ENCODE assay signal across 1 cellular context in the genomic region with DNA sequence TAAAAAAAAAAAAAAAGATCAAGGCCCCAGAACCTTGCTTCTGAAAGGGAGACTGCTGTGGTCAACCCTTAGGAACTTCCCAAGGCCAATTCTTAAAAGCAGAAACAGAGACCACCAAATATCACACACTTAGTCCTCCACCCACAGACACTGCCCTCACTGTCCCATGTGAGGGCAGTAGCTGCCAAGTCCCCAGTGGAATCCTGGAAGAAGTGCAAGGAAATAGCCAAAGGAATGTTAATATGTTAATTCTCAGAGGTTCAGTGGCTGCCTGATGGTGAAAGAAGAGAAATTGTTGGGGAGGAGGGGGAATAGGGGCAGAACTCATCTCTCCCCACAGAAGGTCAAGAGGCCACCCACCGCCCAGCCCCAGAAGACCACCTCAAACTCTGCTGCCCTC.
TF ChIP-seq lines count a peak whose summit lies in the region.

No MANE protein-coding gene starts in this region.

TF ChIP-seq in GM23338, 12 proteins besides CTCF, POLR2A, EP300 and RAD21 (continued from another document):
- TF ChIP-seq, protein P1, sequence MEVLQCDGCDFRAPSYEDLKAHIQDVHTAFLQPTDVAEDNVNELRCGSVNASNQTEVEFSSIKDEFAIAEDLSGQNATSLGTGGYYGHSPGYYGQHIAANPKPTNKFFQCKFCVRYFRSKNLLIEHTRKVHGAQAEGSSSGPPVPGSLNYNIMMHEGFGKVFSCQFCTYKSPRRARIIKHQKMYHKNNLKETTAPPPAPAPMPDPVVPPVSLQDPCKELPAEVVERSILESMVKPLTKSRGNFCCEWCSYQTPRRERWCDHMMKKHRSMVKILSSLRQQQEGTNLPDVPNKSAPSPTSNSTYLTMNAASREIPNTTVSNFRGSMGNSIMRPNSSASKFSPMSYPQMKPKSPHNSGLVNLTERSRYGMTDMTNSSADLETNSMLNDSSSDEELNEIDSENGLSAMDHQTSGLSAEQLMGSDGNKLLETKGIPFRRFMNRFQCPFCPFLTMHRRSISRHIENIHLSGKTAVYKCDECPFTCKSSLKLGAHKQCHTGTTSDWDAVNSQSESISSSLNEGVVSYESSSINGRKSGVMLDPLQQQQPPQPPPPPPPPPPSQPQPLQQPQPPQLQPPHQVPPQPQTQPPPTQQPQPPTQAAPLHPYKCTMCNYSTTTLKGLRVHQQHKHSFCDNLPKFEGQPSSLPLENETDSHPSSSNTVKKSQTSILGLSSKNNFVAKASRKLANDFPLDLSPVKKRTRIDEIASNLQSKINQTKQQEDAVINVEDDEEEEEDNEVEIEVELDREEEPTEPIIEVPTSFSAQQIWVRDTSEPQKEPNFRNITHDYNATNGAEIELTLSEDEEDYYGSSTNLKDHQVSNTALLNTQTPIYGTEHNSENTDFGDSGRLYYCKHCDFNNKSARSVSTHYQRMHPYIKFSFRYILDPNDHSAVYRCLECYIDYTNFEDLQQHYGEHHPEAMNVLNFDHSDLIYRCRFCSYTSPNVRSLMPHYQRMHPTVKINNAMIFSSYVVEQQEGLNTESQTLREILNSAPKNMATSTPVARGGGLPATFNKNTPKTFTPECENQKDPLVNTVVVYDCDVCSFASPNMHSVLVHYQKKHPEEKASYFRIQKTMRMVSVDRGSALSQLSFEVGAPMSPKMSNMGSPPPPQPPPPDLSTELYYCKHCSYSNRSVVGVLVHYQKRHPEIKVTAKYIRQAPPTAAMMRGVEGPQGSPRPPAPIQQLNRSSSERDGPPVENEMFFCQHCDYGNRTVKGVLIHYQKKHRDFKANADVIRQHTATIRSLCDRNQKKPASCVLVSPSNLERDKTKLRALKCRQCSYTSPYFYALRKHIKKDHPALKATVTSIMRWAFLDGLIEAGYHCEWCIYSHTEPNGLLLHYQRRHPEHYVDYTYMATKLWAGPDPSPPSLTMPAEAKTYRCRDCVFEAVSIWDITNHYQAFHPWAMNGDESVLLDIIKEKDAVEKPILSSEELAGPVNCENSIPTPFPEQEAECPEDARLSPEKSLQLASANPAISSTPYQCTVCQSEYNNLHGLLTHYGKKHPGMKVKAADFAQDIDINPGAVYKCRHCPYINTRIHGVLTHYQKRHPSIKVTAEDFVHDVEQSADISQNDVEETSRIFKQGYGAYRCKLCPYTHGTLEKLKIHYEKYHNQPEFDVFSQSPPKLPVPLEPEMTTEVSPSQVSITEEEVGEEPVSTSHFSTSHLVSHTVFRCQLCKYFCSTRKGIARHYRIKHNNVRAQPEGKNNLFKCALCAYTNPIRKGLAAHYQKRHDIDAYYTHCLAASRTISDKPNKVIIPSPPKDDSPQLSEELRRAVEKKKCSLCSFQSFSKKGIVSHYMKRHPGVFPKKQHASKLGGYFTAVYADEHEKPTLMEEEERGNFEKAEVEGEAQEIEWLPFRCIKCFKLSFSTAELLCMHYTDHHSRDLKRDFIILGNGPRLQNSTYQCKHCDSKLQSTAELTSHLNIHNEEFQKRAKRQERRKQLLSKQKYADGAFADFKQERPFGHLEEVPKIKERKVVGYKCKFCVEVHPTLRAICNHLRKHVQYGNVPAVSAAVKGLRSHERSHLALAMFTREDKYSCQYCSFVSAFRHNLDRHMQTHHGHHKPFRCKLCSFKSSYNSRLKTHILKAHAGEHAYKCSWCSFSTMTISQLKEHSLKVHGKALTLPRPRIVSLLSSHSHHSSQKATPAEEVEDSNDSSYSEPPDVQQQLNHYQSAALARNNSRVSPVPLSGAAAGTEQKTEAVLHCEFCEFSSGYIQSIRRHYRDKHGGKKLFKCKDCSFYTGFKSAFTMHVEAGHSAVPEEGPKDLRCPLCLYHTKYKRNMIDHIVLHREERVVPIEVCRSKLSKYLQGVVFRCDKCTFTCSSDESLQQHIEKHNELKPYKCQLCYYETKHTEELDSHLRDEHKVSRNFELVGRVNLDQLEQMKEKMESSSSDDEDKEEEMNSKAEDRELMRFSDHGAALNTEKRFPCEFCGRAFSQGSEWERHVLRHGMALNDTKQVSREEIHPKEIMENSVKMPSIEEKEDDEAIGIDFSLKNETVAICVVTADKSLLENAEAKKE (CRISPR knock-in tag; IDR thresholded peaks at IDR 0.05) = no peak
- TF ChIP-seq NANOG (IDR thresholded peaks at IDR 0.05; ENCODE audit: borderline replicate concordance) = no peak
- no peak for TF ChIP-seq EZH2 (IDR thresholded peaks at IDR 0.05; ENCODE audit: low read depth, unreplicated experiment)
- TF ChIP-seq, protein P2, sequence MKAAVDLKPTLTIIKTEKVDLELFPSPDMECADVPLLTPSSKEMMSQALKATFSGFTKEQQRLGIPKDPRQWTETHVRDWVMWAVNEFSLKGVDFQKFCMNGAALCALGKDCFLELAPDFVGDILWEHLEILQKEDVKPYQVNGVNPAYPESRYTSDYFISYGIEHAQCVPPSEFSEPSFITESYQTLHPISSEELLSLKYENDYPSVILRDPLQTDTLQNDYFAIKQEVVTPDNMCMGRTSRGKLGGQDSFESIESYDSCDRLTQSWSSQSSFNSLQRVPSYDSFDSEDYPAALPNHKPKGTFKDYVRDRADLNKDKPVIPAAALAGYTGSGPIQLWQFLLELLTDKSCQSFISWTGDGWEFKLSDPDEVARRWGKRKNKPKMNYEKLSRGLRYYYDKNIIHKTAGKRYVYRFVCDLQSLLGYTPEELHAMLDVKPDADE (IDR thresholded peaks at IDR 0.05) = no peak
- no peak for TF ChIP-seq ZNF331 (CRISPR knock-in tag; IDR thresholded peaks at IDR 0.05; ENCODE audit: low read depth)
- TF ChIP-seq POLR2AphosphoS5 (IDR thresholded peaks at IDR 0.05; ENCODE audit: low read depth) = no peak
